ENCODE assay signal across 23 cellular contexts in the genomic region with DNA sequence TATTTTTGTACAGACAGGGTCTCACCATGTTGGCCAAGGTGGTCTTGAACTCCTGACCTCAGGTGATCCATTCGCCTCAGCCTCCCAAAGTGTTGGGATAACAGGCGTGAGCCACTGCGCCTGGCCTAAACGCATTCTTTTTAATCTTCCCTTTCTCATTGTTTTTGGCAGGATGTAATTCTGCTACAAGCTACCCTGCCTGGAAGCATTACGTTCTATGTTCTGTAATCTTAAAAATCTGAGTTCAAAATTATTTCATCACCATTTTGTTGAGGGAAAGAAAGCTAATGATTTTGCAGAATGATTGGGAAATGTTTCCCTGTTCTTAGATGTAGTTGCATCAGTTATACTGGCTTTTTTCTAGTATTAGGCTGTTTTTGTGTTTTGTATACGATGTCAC.
DNase-seq lines count a peak whose midpoint lies in the region; ATAC-seq and TF ChIP-seq lines count a peak whose summit lies in the region.
"Had no signal": no experiment of that assay in that cellular context is flagged by ENCODE, and none has a peak within 500 bp of the region (broad histone marks: within the 10 kb centered on the region; RNA-seq: fewer than 3 reads in every experiment).

No MANE protein-coding gene starts in this region.

- no peaks in the 10 kb centered on the region for H3K27me3 ChIP-seq in GM23248 (replicated peaks; ENCODE audit: insufficient read depth)
- no peaks in the 10 kb centered on the region for H3K27me3 ChIP-seq in naive thymus-derived CD4-positive, alpha-beta T cell (ENCODE audit: control insufficient read depth in 2 of 2, insufficient read depth in 2 of 2, low read length in 2 of 2)
- H3K27me3 ChIP-seq: BLaER1, right atrium auricular region had no signal

- POLR2A ChIA-PET in activated CD8-positive, alpha-beta T cell treated with anti-CD3 and anti-CD28 coated beads for 36 hours (lab: Charles Lee), result interaction anchor here (0.6 to 1.8 kb wide), 4 partner anchors 8 to 208 kb away, joined by 3 to 5 read pairs (median 4); no protein-coding TSS in a partner anchor
- POLR2A ChIA-PET in activated CD8-positive, alpha-beta T cell treated with anti-CD3 and anti-CD28 coated beads, Interleukin-2, amount 10 ng/mL, durations not matched to agents 7 days and 5 days (lab: Charles Lee), result interaction anchor here (1.0 kb wide), 1 partner anchor 25 kb away, joined by 4 read pairs; no protein-coding TSS in a partner anchor
- POLR2A ChIA-PET in naive thymus-derived CD4-positive, alpha-beta T cell (lab: Charles Lee), result interaction anchor here (0.8 kb wide), 1 partner anchor 115 kb away, joined by 5 read pairs; no protein-coding TSS in a partner anchor

- no peak overlapping the region for H3K4me3 Mint-ChIP-seq in activated CD8-positive, alpha-beta T cell treated with anti-CD3 and anti-CD28 coated beads for 36 hours
- H3K4me3 Mint-ChIP-seq in activated CD8-positive, alpha-beta T cell treated with anti-CD3 and anti-CD28 coated beads, Interleukin-2, amount 10 ng/mL, durations not matched to agents 7 days and 5 days, result no peak overlapping the region
- H3K4me3 Mint-ChIP-seq in effector memory CD8-positive, alpha-beta T cell, result no peak overlapping the region
- H3K4me3 Mint-ChIP-seq in naive thymus-derived CD4-positive, alpha-beta T cell, result no peak overlapping the region
- H3K4me3 Mint-ChIP-seq: memory B cell had no signal

- peak overlapping the region; percentile 75 for H3K27ac Mint-ChIP-seq in activated CD8-positive, alpha-beta T cell treated with anti-CD3 and anti-CD28 coated beads for 36 hours
- no peak overlapping the region for H3K27ac Mint-ChIP-seq in activated CD8-positive, alpha-beta T cell treated with anti-CD3 and anti-CD28 coated beads, Interleukin-2, amount 10 ng/mL, durations not matched to agents 7 days and 5 days
- H3K27ac Mint-ChIP-seq in effector memory CD8-positive, alpha-beta T cell, result peak overlapping the region; percentile 7 to 88
- peak overlapping the region in 6 of 9 donors; percentile 3 to 93 (median 78) for H3K27ac Mint-ChIP-seq in naive thymus-derived CD4-positive, alpha-beta T cell

- no peaks in the 10 kb centered on the region for H3K9me2 ChIP-seq in GM23248 (ENCODE audit: insufficient read depth)

- intact Hi-C loops in activated CD8-positive, alpha-beta T cell treated with anti-CD3 and anti-CD28 coated beads for 36 hours (cut with micrococcal nuclease), result no loop called here
- intact Hi-C loops in naive thymus-derived CD4-positive, alpha-beta T cell (cut with micrococcal nuclease), result loop anchor here (5.0 kb wide), 2 partner anchors 35 to 40 kb away; no protein-coding TSS in a partner anchor
- intact Hi-C loops in posterior cingulate gyrus (cut with DNase I), result loop anchor here (10.0 kb wide), 1 partner anchor 93 kb away; no protein-coding TSS in a partner anchor

- no peak for ATAC-seq in activated CD8-positive, alpha-beta T cell treated with anti-CD3 and anti-CD28 coated beads for 36 hours
- ATAC-seq in activated CD8-positive, alpha-beta T cell treated with anti-CD3 and anti-CD28 coated beads, Interleukin-2, amount 10 ng/mL, durations not matched to agents 7 days and 5 days, result no peak
- no peak for ATAC-seq in effector memory CD8-positive, alpha-beta T cell (replicated peaks)
- ATAC-seq in naive thymus-derived CD4-positive, alpha-beta T cell, result no peak
- ATAC-seq: HepG2, Right ventricle myocardium inferior had no signal

- peaks cover 66% of the 10 kb centered on the region for H3K79me2 ChIP-seq in GM23248 (ENCODE audit: insufficient read depth)

- H3K9ac ChIP-seq in GM23248, result peak overlapping the region; percentile 20; the same call in 1 of the 2 replicates
- H3K9ac ChIP-seq: BLaER1 had no signal

- in situ Hi-C loops in GM23248 (cut with MboI), result no loop called here

- H3K4me1 Mint-ChIP-seq in activated CD8-positive, alpha-beta T cell treated with anti-CD3 and anti-CD28 coated beads for 36 hours (ENCODE audit: low read depth), result peaks cover 53% of the 10 kb centered on the region
- peaks cover 29% of the 10 kb centered on the region for H3K4me1 Mint-ChIP-seq in activated CD8-positive, alpha-beta T cell treated with anti-CD3 and anti-CD28 coated beads, Interleukin-2, amount 10 ng/mL, durations not matched to agents 7 days and 5 days (ENCODE audit: low read depth)
- H3K4me1 Mint-ChIP-seq in effector memory CD8-positive, alpha-beta T cell (ENCODE audit: low read depth in 2 of 2), result peaks cover 22 to 36% of the 10 kb centered on the region in 2 donors
- H3K4me1 Mint-ChIP-seq in naive thymus-derived CD4-positive, alpha-beta T cell, result peaks cover 5 to 61% (median 55%) of the 10 kb centered on the region in 7 donors
- H3K4me1 Mint-ChIP-seq: memory B cell had no signal

- H3K27me3 Mint-ChIP-seq in activated CD8-positive, alpha-beta T cell treated with anti-CD3 and anti-CD28 coated beads for 36 hours, result no peaks in the 10 kb centered on the region
- H3K27me3 Mint-ChIP-seq in activated CD8-positive, alpha-beta T cell treated with anti-CD3 and anti-CD28 coated beads, Interleukin-2, amount 10 ng/mL, durations not matched to agents 7 days and 5 days (ENCODE audit: low read depth), result no peaks in the 10 kb centered on the region
- no peaks in the 10 kb centered on the region for H3K27me3 Mint-ChIP-seq in effector memory CD8-positive, alpha-beta T cell
- H3K27me3 Mint-ChIP-seq in naive thymus-derived CD4-positive, alpha-beta T cell, result no peaks in the 10 kb centered on the region
- H3K27me3 Mint-ChIP-seq: memory B cell had no signal

- H3K4me2 ChIP-seq in GM23248 (ENCODE audit: unreplicated experiment), result no peak overlapping the region
- H3K4me2 ChIP-seq: BLaER1 had no signal

- H3K9me3 ChIP-seq in GM23248 (ENCODE audit: low read depth), result no peaks in the 10 kb centered on the region
- H3K9me3 ChIP-seq in naive thymus-derived CD4-positive, alpha-beta T cell (ENCODE audit: control insufficient read depth in 2 of 3, low read length in 3 of 3), result no peaks in the 10 kb centered on the region
- H3K9me3 ChIP-seq: BLaER1, right atrium auricular region had no signal

- H3K36me3 Mint-ChIP-seq in activated CD8-positive, alpha-beta T cell treated with anti-CD3 and anti-CD28 coated beads for 36 hours (ENCODE audit: low read depth), result peaks cover 86% of the 10 kb centered on the region
- peaks cover 89% of the 10 kb centered on the region for H3K36me3 Mint-ChIP-seq in activated CD8-positive, alpha-beta T cell treated with anti-CD3 and anti-CD28 coated beads, Interleukin-2, amount 10 ng/mL, durations not matched to agents 7 days and 5 days (ENCODE audit: low read depth)
- H3K36me3 Mint-ChIP-seq in effector memory CD8-positive, alpha-beta T cell (ENCODE audit: insufficient read depth), result peaks cover 98% of the 10 kb centered on the region
- peaks cover 45 to 80% (median 67%) of the 10 kb centered on the region in 5 donors for H3K36me3 Mint-ChIP-seq in naive thymus-derived CD4-positive, alpha-beta T cell

- TF ChIP-seq CTCF in activated CD8-positive, alpha-beta T cell treated with anti-CD3 and anti-CD28 coated beads for 36 hours (IDR thresholded peaks at IDR 0.05), result no peak

- CTCF ChIA-PET in activated CD8-positive, alpha-beta T cell treated with anti-CD3 and anti-CD28 coated beads for 36 hours (lab: Charles Lee), result interaction anchor here (0.7 to 5.6 kb wide), 12 partner anchors 13 to 221 kb away, joined by 3 to 63 read pairs (median 3); no protein-coding TSS in a partner anchor
- CTCF ChIA-PET in activated CD8-positive, alpha-beta T cell treated with anti-CD3 and anti-CD28 coated beads, Interleukin-2, amount 10 ng/mL, durations not matched to agents 7 days and 5 days (lab: Charles Lee), result interaction anchor here (0.9 to 1.9 kb wide), 2 partner anchors 13 to 220 kb away, joined by 6 to 11 read pairs; no protein-coding TSS in a partner anchor
- CTCF ChIA-PET in naive thymus-derived CD4-positive, alpha-beta T cell (lab: Charles Lee), result no interaction called here

- no peaks in the 10 kb centered on the region for H3K9me3 Mint-ChIP-seq in activated CD8-positive, alpha-beta T cell treated with anti-CD3 and anti-CD28 coated beads for 36 hours
- H3K9me3 Mint-ChIP-seq in activated CD8-positive, alpha-beta T cell treated with anti-CD3 and anti-CD28 coated beads, Interleukin-2, amount 10 ng/mL, durations not matched to agents 7 days and 5 days (ENCODE audit: insufficient read depth), result no peaks in the 10 kb centered on the region
- H3K9me3 Mint-ChIP-seq in effector memory CD8-positive, alpha-beta T cell, result no peaks in the 10 kb centered on the region
- peaks cover 0 to 2% (median 0%) of the 10 kb centered on the region in 11 donors for H3K9me3 Mint-ChIP-seq in naive thymus-derived CD4-positive, alpha-beta T cell
- H3K9me3 Mint-ChIP-seq: memory B cell had no signal

- H3K4me1 ChIP-seq in GM23248 (ENCODE audit: insufficient read depth), result no peaks in the 10 kb centered on the region
- peaks cover 0 to 5% of the 10 kb centered on the region in 2 donors for H3K4me1 ChIP-seq in naive thymus-derived CD4-positive, alpha-beta T cell (ENCODE audit: control insufficient read depth in 2 of 2, insufficient read depth in 2 of 2, low read length in 2 of 2)
- H3K4me1 ChIP-seq: BLaER1, right atrium auricular region had no signal

- 82 to 90% methylated on average over 6 of the region's 6 CpGs for WGBS in GM23248 (ENCODE audit: low coverage in 1 of 2, low lambda C conversion rate in 2 of 2, missing lambda C conversion rate in 2 of 2), 2 experiments

- H3F3A ChIP-seq in GM23248 (ENCODE audit: insufficient read depth), result peaks cover 61% of the 10 kb centered on the region

- DNase-seq in activated CD8-positive, alpha-beta T cell treated with anti-CD3 and anti-CD28 coated beads for 36 hours, result no peak
- DNase-seq in activated CD8-positive, alpha-beta T cell treated with anti-CD3 and anti-CD28 coated beads, Interleukin-2, amount 10 ng/mL, durations not matched to agents 7 days and 5 days, result no peak
- DNase-seq in GM23248 (peak; percentile 40), NCI-H1105 (lab: John Stamatoyannopoulos, UW) (no peak), iPS-NIHi11 (ENCODE audit: low spot score) (no peak), posterior cingulate gyrus (no peak)
- DNase-seq in effector memory CD8-positive, alpha-beta T cell, result no peak
- DNase-seq in naive thymus-derived CD4-positive, alpha-beta T cell, result no peak
- DNase-seq: activated CD4-positive, CD25-positive, alpha-beta regulatory T cell treated with anti-CD3 and anti-CD28 coated beads, Interleukin-2, amount 50 U/mL, for 72 hours; anterior cingulate cortex; central memory CD4-positive, alpha-beta T cell; EL; glutamatergic neuron; left cardiac atrium; NCI-H1092; NCI-H2029; stimulated activated CD8-positive, alpha-beta memory T cell treated with anti-CD3 and anti-CD28 coated beads, Interleukin-4, amount 100 ng/mL, for 48 hours; substantia nigra had no signal

- no peaks in the 10 kb centered on the region for H4K20me1 ChIP-seq in GM23248 (ENCODE audit: insufficient read depth)

- peak overlapping the region; percentile 61 for H3K27ac ChIP-seq in GM23248
- no peak overlapping the region for H3K27ac ChIP-seq in naive thymus-derived CD4-positive, alpha-beta T cell (ENCODE audit: low read depth, low read length)
- H3K27ac ChIP-seq: BLaER1 had no signal

- H2AFZ ChIP-seq in GM23248, result no peak overlapping the region

- H3K4me3 ChIP-seq in GM23248, result no peak overlapping the region
- H3K4me3 ChIP-seq in naive thymus-derived CD4-positive, alpha-beta T cell (ENCODE audit: low read length), result no peak overlapping the region
- H3K4me3 ChIP-seq: BLaER1, right atrium auricular region had no signal

- peaks cover 94% of the 10 kb centered on the region for H3K36me3 ChIP-seq in GM23248 (ENCODE audit: low read depth)
- H3K36me3 ChIP-seq in naive thymus-derived CD4-positive, alpha-beta T cell (ENCODE audit: control insufficient read depth in 2 of 3, insufficient read depth in 3 of 3, low read length in 3 of 3), result peaks cover 67 to 98% (median 72%) of the 10 kb centered on the region in 3 experiments
